8 cellular contexts compared by ENCODE assay signal in genomic region chr16:14937994-14938393, GRCh38. TPM values are rescaled to one million over a fixed set of nuclear protein-coding genes. Genes with fewer than 3 reads are reported as not detected.
DNase-seq lines count a peak whose midpoint lies in the region; ATAC-seq and TF ChIP-seq lines count a peak whose summit lies in the region.
"Not testable (repeated sequence)": the region's sequence is repeated elsewhere in the genome, so short reads cannot be mapped to it uniquely, and the experiment has no call there.

No MANE protein-coding gene starts in this region.

- H3K9ac ChIP-seq in neural progenitor cell = not testable (repeated sequence)

- not testable (repeated sequence) for H3K9me3 ChIP-seq in WERI-Rb-1 (ENCODE audit: severe bottlenecking); left lung; lower lobe of right lung; neural progenitor cell (ENCODE audit: low read depth)

- not testable (repeated sequence) for H3K79me2 ChIP-seq in neural progenitor cell (ENCODE audit: low read depth)

- H3K27me3 ChIP-seq in WERI-Rb-1 (ENCODE audit: insufficient read depth, low read depth, severe bottlenecking); left lung; lower lobe of right lung (ENCODE audit: low read depth); neural progenitor cell: not testable (repeated sequence)

- not testable (repeated sequence) for H3K4me1 ChIP-seq in left lung, lower lobe of right lung, neural progenitor cell

- not testable (repeated sequence) for H3K27me3 Mint-ChIP-seq in chondrocyte (ENCODE audit: low read depth); neural progenitor cell (ENCODE audit: insufficient read depth, low read depth)

- not testable (repeated sequence) for H3K9me3 Mint-ChIP-seq in chondrocyte (ENCODE audit: low read depth); neural progenitor cell

- intact Hi-C loops in Right ventricle myocardium inferior (cut with DNase I); cardiac septum (cut with DNase I); left lung (cut with DNase I); lower lobe of right lung (cut with DNase I): not testable (repeated sequence)

- H3K4me3 Mint-ChIP-seq in chondrocyte (ENCODE audit: unreplicated experiment); neural progenitor cell: not testable (repeated sequence)

- H3K27ac Mint-ChIP-seq in chondrocyte (ENCODE audit: unreplicated experiment); neural progenitor cell: not testable (repeated sequence)

- not testable (repeated sequence) for H2AFZ ChIP-seq in neural progenitor cell (replicated peaks)

- not testable (repeated sequence) for H3K4me1 Mint-ChIP-seq in chondrocyte (ENCODE audit: low read depth); neural progenitor cell

- not testable (repeated sequence) for H3K27ac ChIP-seq in WERI-Rb-1, left lung, lower lobe of right lung, neural progenitor cell

- H3K4me2 ChIP-seq in neural progenitor cell = peak overlapping the region; percentile 45

- not testable (repeated sequence) for TF ChIP-seq CTCF in WERI-Rb-1 (IDR thresholded peaks at IDR 0.05; ENCODE audit: low read depth, low read length); chondrocyte (IDR thresholded peaks at IDR 0.05); left lung (IDR thresholded peaks at IDR 0.05); lower lobe of right lung (IDR thresholded peaks at IDR 0.05); neural progenitor cell (IDR thresholded peaks at IDR 0.05)

- DNase-seq in WERI-Rb-1 (peak; percentile 2), chondrocyte (ENCODE audit: low spot score) (peak; percentile 84), Right ventricle myocardium inferior (ENCODE audit: missing footprints) (peak; percentile 39), cardiac septum (ENCODE audit: low spot score) (peak; percentile 22), left lung (peak; percentile 23 to 75), lower lobe of right lung (peak; percentile 28), ureter (ENCODE audit: low spot score) (peak; percentile 31)
- not testable (repeated sequence) for DNase-seq in neural progenitor cell (ENCODE audit: low spot score)

- not testable (repeated sequence) for H3F3A ChIP-seq in neural progenitor cell (ENCODE audit: low read depth)

- H3K36me3 ChIP-seq in WERI-Rb-1, left lung, lower lobe of right lung, neural progenitor cell: not testable (repeated sequence)

- H3K36me3 Mint-ChIP-seq in chondrocyte (ENCODE audit: low read depth); neural progenitor cell: not testable (repeated sequence)

- not testable (repeated sequence) for H3K4me3 ChIP-seq in WERI-Rb-1 (ENCODE audit: low read depth, low read length); left lung; lower lobe of right lung; neural progenitor cell

- not testable (repeated sequence) for ATAC-seq in Right ventricle myocardium inferior, left lung, lower lobe of right lung

- not testable (repeated sequence) for H4K20me1 ChIP-seq in neural progenitor cell (ENCODE audit: low read depth)

RNA-seq across cellular contexts. Expression of gene NPIPA1, which starts 0.8 kb away (rescaled TPM):
- total RNA-seq in chondrocyte (119 to 145 TPM (median 143 TPM) in 3 replicates), Right ventricle myocardium inferior (45.3 TPM), cardiac septum (67.7 TPM), left lung (10 to 100 TPM; 79.2 to 83.4 TPM), lower lobe of right lung (90.9 TPM), neural progenitor cell (ENCODE audit: low replicate concordance) (66.7 and 75.0 TPM in 2 replicates), ureter (158 TPM)

RNA-seq across cellular contexts. Expression of gene PDXDC1, which starts 36.8 kb away (rescaled TPM):
- total RNA-seq in chondrocyte (120 to 156 TPM (median 125 TPM) in 3 replicates), Right ventricle myocardium inferior (79.0 TPM), cardiac septum (72.1 TPM), left lung (100 to 1,000 TPM; 103 to 111 TPM), lower lobe of right lung (103 TPM), neural progenitor cell (ENCODE audit: low replicate concordance) (68.8 and 69.1 TPM in 2 replicates), ureter (133 TPM)
